8 cellular contexts compared by ENCODE assay signal in the genomic region with DNA sequence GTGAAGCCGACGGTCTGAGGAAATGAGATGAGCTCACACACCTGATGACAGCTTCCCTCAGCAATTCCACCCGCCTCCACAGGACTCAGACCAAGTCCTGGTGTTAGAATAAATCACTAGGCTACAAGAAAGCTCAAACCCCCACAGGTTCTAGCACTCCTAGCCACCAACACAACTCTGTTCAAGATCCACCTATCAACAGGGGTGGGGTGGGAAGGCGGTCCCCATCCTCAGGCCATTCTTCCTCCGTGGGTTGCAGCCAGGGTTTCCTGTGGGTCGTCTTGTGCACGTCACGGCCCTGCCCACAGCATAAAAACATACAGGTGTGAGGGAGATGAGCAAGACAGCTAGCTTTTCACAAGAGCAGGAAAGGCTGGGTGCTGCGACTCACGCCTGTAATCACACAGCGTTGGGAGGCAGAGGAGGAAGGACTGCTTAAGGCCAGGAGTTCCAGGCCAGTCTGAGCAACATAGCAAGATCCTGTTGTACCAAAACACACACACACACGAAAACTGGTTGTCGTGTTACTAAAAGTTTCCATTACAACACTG.
DNase-seq lines count a peak whose midpoint lies in the region; ATAC-seq and TF ChIP-seq lines count a peak whose summit lies in the region.

No MANE protein-coding gene starts in this region.

- peak overlapping the region; percentile 76 to 87 for H3K27ac Mint-ChIP-seq in T-cell

- H4K91ac ChIP-seq in mesenchymal stem cell (ENCODE audit: low read length) = no peak overlapping the region

- peak overlapping the region; percentile 4 for H3K9ac ChIP-seq in mesenchymal stem cell (ENCODE audit: low read length)

- H2BK120ac ChIP-seq in mesenchymal stem cell (ENCODE audit: low read depth, low read length) = no peak overlapping the region

- H2AK5ac ChIP-seq in mesenchymal stem cell (ENCODE audit: low read length, severe bottlenecking) = no peak overlapping the region

- peaks cover 82 to 93% (median 91%) of the 10 kb centered on the region in 3 donors for H3K4me1 Mint-ChIP-seq in T-cell

- peaks cover 4% of the 10 kb centered on the region for H3K79me1 ChIP-seq in mesenchymal stem cell (replicated peaks; ENCODE audit: low read length, poor library complexity, severe bottlenecking)

- H3K36me3 Mint-ChIP-seq in T-cell = no peaks in the 10 kb centered on the region

- H3K27me3 Mint-ChIP-seq in T-cell = no peaks in the 10 kb centered on the region

- no peak overlapping the region for H4K8ac ChIP-seq in mesenchymal stem cell (ENCODE audit: low read length)

- H3K36me3 ChIP-seq in mesenchymal stem cell (ENCODE audit: control insufficient read depth in 1 of 2, insufficient read depth in 2 of 2, low read depth in 1 of 2, low read length in 2 of 2) = peaks cover 0 to 18% of the 10 kb centered on the region in 2 experiments
- no peaks in the 10 kb centered on the region for H3K36me3 ChIP-seq in tibial artery

- intact Hi-C loops in tibial artery (cut with DNase I; ENCODE audit: low total_unique reads) = no loop called here

- no peak overlapping the region for H3K14ac ChIP-seq in mesenchymal stem cell (ENCODE audit: low read length in 2 of 2)

- peak overlapping the region in 1 of 2 experiments; percentile 14 for H3K23ac ChIP-seq in mesenchymal stem cell (ENCODE audit: low read length in 2 of 2)

- no peak overlapping the region for H2BK12ac ChIP-seq in mesenchymal stem cell (ENCODE audit: low read length in 2 of 2)

- TF ChIP-seq CTCF in tibial artery (IDR thresholded peaks at IDR 0.05) = no peak

- H3K9me3 ChIP-seq in mesenchymal stem cell (ENCODE audit: control insufficient read depth, low read length) = no peaks in the 10 kb centered on the region
- H3K9me3 ChIP-seq in tibial artery = no peaks in the 10 kb centered on the region

- POLR2A ChIA-PET in T-cell (lab: Charles Lee) = interaction anchor here (0.5 to 0.7 kb wide), 4 partner anchors 23 to 75 kb away, joined by 3 to 8 read pairs (median 5); no protein-coding TSS in a partner anchor

- no peak overlapping the region for H2BK5ac ChIP-seq in mesenchymal stem cell (ENCODE audit: low read depth, low read length, poor library complexity, severe bottlenecking)

- H3K4ac ChIP-seq in mesenchymal stem cell (ENCODE audit: low read depth in 1 of 2, low read length in 2 of 2) = peak overlapping the region in 1 of 2 experiments; percentile 5

- CTCF ChIA-PET in T-cell (lab: Charles Lee) = interaction anchor here (0.6 to 1.5 kb wide), 8 partner anchors 13 to 292 kb away, joined by 3 to 8 read pairs (median 4); a partner anchor contains a TSS

- H3K4me1 ChIP-seq in mesenchymal stem cell (ENCODE audit: control insufficient read depth, insufficient read depth, low read depth, low read length) (peaks cover 54% of the 10 kb centered on the region), tibial artery (peaks cover 0 to 88% (median 60%) of the 10 kb centered on the region in 4 donors)

- H2BK15ac ChIP-seq in mesenchymal stem cell (ENCODE audit: low read depth, poor library complexity, severe bottlenecking) = peak overlapping the region; percentile 3

- no peaks in the 10 kb centered on the region for H3K9me3 Mint-ChIP-seq in T-cell

- H3K27ac ChIP-seq in mesenchymal stem cell (ENCODE audit: low read length, poor library complexity, severe bottlenecking) (no peak overlapping the region), tibial artery (no peak overlapping the region)

- H3K27me3 ChIP-seq in mesenchymal stem cell (ENCODE audit: control insufficient read depth in 1 of 2, insufficient read depth in 1 of 2, low read length in 2 of 2) (no peaks in the 10 kb centered on the region), tibial artery (no peaks in the 10 kb centered on the region)

- H2AFZ ChIP-seq in mesenchymal stem cell (ENCODE audit: low read depth, low read length) = no peak overlapping the region

- DNase-seq in T-cell (peak; percentile 42 to 92 (median 82)), mesenchymal stem cell (peak; percentile 56), Ammon's horn (ENCODE audit: low spot score) (no peak), tibial artery (no peak)
- peak; percentile 67 for DNase-seq in activated naive CD4-positive, alpha-beta T cell treated with Interleukin-2 at 50 U/mL for 16 hours
- DNase-seq in stimulated activated naive CD8-positive, alpha-beta T cell treated with anti-CD3 and anti-CD28 coated beads, Interleukin-15, Interleukin-2, amounts not matched to agents 100 U/mL and 50 U/mL, for 24 hours = peak; percentile 52

- H3K4me2 ChIP-seq in mesenchymal stem cell (ENCODE audit: low read length, poor library complexity, severe bottlenecking) = no peak overlapping the region

- peak overlapping the region; percentile 59 to 77 (median 67) for H3K4me3 Mint-ChIP-seq in T-cell

- peak; percentile 76 to 86 (median 76) for ATAC-seq in T-cell (replicated peaks in 1 of 4)
- ATAC-seq in stimulated activated naive CD8-positive, alpha-beta T cell treated with anti-CD3 and anti-CD28 coated beads, Interleukin-15, Interleukin-2, amounts not matched to agents 100 U/mL and 50 U/mL, for 24 hours = peak; percentile 75
- no peak for ATAC-seq in HG03196 (IDR thresholded peaks at IDR 0.05; ENCODE audit: unreplicated experiment)
- no peak for ATAC-seq in GM18861 (IDR thresholded peaks at IDR 0.05; ENCODE audit: unreplicated experiment)

- no peak overlapping the region for H3K18ac ChIP-seq in mesenchymal stem cell (ENCODE audit: low read depth in 1 of 2, low read length in 2 of 2)

- H3K4me3 ChIP-seq in mesenchymal stem cell (ENCODE audit: insufficient read depth in 1 of 2, low read depth in 1 of 2, low read length in 2 of 2) (no peak overlapping the region), tibial artery (no peak overlapping the region)

- 71% methylated on average over 13 of the region's 13 CpGs for WGBS in mesenchymal stem cell

Comparison
In these comparisons a context has a peak if more than half of its experiments do, and no peak if none do; other contexts are left out.
1. ATAC-seq: peak in T-cell (4 of 4) and stimulated activated naive CD8-positive, alpha-beta T cell treated with anti-CD3 and anti-CD28 coated beads, Interleukin-15, Interleukin-2, amounts not matched to agents 100 U/mL and 50 U/mL, for 24 hours (single experiment); none in HG03196 (single experiment) and GM18861 (single experiment).
2. DNase-seq: peak in T-cell (34 of 34), activated naive CD4-positive, alpha-beta T cell treated with Interleukin-2 at 50 U/mL for 16 hours (single experiment), mesenchymal stem cell (single experiment) and stimulated activated naive CD8-positive, alpha-beta T cell treated with anti-CD3 and anti-CD28 coated beads, Interleukin-15, Interleukin-2, amounts not matched to agents 100 U/mL and 50 U/mL, for 24 hours (single experiment); none in Ammon's horn (single experiment) and tibial artery (0 of 2).